ENCODE assay signal across 8 cellular contexts in genomic region chr16:74275031-74275636, GRCh38. TPM values are rescaled to one million over a fixed set of nuclear protein-coding genes. Genes with fewer than 3 reads are reported as not detected.
A peak's percentile ranks its signal among the peaks of the same experiment; 100 is the strongest.
DNase-seq lines count a peak whose midpoint lies in the region; TF ChIP-seq lines count a peak whose summit lies in the region.

No MANE protein-coding gene starts in this region.

- CTCF ChIA-PET in activated CD4-positive, alpha-beta memory T cell treated with anti-CD3 and anti-CD28 coated beads, Interleukin-2, amount 10 ng/mL, durations not matched to agents 7 days and 5 days (lab: Charles Lee): interaction anchor here (0.9 to 1.3 kb wide), 4 partner anchors 17 to 167 kb away, joined by 3 to 5 read pairs (median 4); no protein-coding TSS in a partner anchor

- H3K27me3 ChIP-seq in DOHH2 (ENCODE audit: control insufficient read depth, low read length): no peaks in the 10 kb centered on the region

- no peaks in the 10 kb centered on the region for H3K79me2 ChIP-seq in DOHH2 (ENCODE audit: control insufficient read depth, low read length)

- no peaks in the 10 kb centered on the region for H4K20me1 ChIP-seq in DOHH2 (ENCODE audit: control insufficient read depth, insufficient read depth, low read depth, low read length)

- H3F3A ChIP-seq in DOHH2 (ENCODE audit: control insufficient read depth, insufficient read depth): no peaks in the 10 kb centered on the region

- no peaks in the 10 kb centered on the region for H3K4me1 Mint-ChIP-seq in nephron
- H3K4me1 Mint-ChIP-seq in activated CD4-positive, alpha-beta memory T cell treated with anti-CD3 and anti-CD28 coated beads, Interleukin-2, amount 10 ng/mL, durations not matched to agents 7 days and 5 days: peaks cover 6% of the 10 kb centered on the region

- no peak overlapping the region for H3K4me3 Mint-ChIP-seq in nephron
- H3K4me3 Mint-ChIP-seq in activated CD4-positive, alpha-beta memory T cell treated with anti-CD3 and anti-CD28 coated beads, Interleukin-2, amount 10 ng/mL, durations not matched to agents 7 days and 5 days: no peak overlapping the region

- POLR2A ChIA-PET in activated CD4-positive, alpha-beta memory T cell treated with anti-CD3 and anti-CD28 coated beads, Interleukin-2, amount 10 ng/mL, durations not matched to agents 7 days and 5 days (lab: Charles Lee): interaction anchor here (1.2 kb wide), 1 partner anchor 22 kb away, joined by 3 read pairs; no protein-coding TSS in a partner anchor

- no peaks in the 10 kb centered on the region for H3K36me3 ChIP-seq in DOHH2 (ENCODE audit: control insufficient read depth, low read length)

- no peak overlapping the region for H3K27ac ChIP-seq in DOHH2 (ENCODE audit: low read depth, low read length)
- H3K27ac ChIP-seq in coronary artery: no peak overlapping the region

- H3K4me3 ChIP-seq in DOHH2 (ENCODE audit: low read length) (no peak overlapping the region), astrocyte of the cerebellum (ENCODE audit: low read depth, low read length) (no peak overlapping the region), coronary artery (no peak overlapping the region)

- DNase-seq in Kasumi-1 (lab: John Stamatoyannopoulos, UW) (peak; percentile 49 to 68), astrocyte of the cerebellum (ENCODE audit: low read depth) (peak; percentile 6), KG1 (lab: John Stamatoyannopoulos, UW) (no peak), T1000 (lab: John Stamatoyannopoulos, UW) (no peak), coronary artery (ENCODE audit: low spot score) (no peak)
- DNase-seq in activated CD4-positive, alpha-beta memory T cell treated with anti-CD3 and anti-CD28 coated beads, Interleukin-2, amount 10 ng/mL, durations not matched to agents 7 days and 5 days: no peak

- in situ Hi-C loops in astrocyte of the cerebellum (cut with HindIII; ENCODE audit: low sequenced_read_pairs): no loop called here

- H3K9me2 ChIP-seq in DOHH2 (replicated peaks; ENCODE audit: control insufficient read depth, low read length): no peaks in the 10 kb centered on the region

- H3K9me3 Mint-ChIP-seq in nephron: peaks cover 7% of the 10 kb centered on the region
- H3K9me3 Mint-ChIP-seq in activated CD4-positive, alpha-beta memory T cell treated with anti-CD3 and anti-CD28 coated beads, Interleukin-2, amount 10 ng/mL, durations not matched to agents 7 days and 5 days: peaks cover 6% of the 10 kb centered on the region

- no peaks in the 10 kb centered on the region for H3K36me3 Mint-ChIP-seq in nephron (ENCODE audit: low read depth)
- H3K36me3 Mint-ChIP-seq in activated CD4-positive, alpha-beta memory T cell treated with anti-CD3 and anti-CD28 coated beads, Interleukin-2, amount 10 ng/mL, durations not matched to agents 7 days and 5 days (ENCODE audit: low read depth): no peaks in the 10 kb centered on the region

- no peaks in the 10 kb centered on the region for H3K27me3 Mint-ChIP-seq in nephron (ENCODE audit: low read depth)
- H3K27me3 Mint-ChIP-seq in activated CD4-positive, alpha-beta memory T cell treated with anti-CD3 and anti-CD28 coated beads, Interleukin-2, amount 10 ng/mL, durations not matched to agents 7 days and 5 days: peaks cover 23% of the 10 kb centered on the region

- no peaks in the 10 kb centered on the region for H3K9me3 ChIP-seq in DOHH2 (ENCODE audit: control insufficient read depth, insufficient read depth, low read length)

- no peak overlapping the region for H3K4me2 ChIP-seq in DOHH2 (ENCODE audit: low read length)

- TF ChIP-seq CTCF in DOHH2 (IDR thresholded peaks at IDR 0.05; ENCODE audit: low read depth, low read length, poor library complexity, severe bottlenecking) (peak; percentile 62), astrocyte of the cerebellum (IDR thresholded peaks at IDR 0.05; ENCODE audit: low read depth, low read length, missing control alignments) (peak; percentile 52), nephron (IDR thresholded peaks at IDR 0.05; ENCODE audit: unreplicated experiment in 3 of 3) (peak; percentile 63 to 68 (median 66)), coronary artery (IDR thresholded peaks at IDR 0.05) (no peak)

- H3K4me1 ChIP-seq in DOHH2 (ENCODE audit: control insufficient read depth, low read length): no peaks in the 10 kb centered on the region

- H3K27ac Mint-ChIP-seq in nephron: no peak overlapping the region
- H3K27ac Mint-ChIP-seq in activated CD4-positive, alpha-beta memory T cell treated with anti-CD3 and anti-CD28 coated beads, Interleukin-2, amount 10 ng/mL, durations not matched to agents 7 days and 5 days: no peak overlapping the region

RNA-seq across cellular contexts. Expression of gene PSMD7, which starts 21.5 kb away (rescaled TPM):
- total RNA-seq in activated CD4-positive, alpha-beta memory T cell treated with anti-CD3 and anti-CD28 coated beads, Interleukin-2, amount 10 ng/mL, durations not matched to agents 7 days and 5 days: 10 to 100 TPM; 95.0 to 97.6 TPM

Comparison
In these comparisons a context has a peak if more than half of its experiments do, and no peak if none do; other contexts are left out.
1. DNase-seq: peak in Kasumi-1 (2 of 2) and astrocyte of the cerebellum (single experiment); none in KG1 (single experiment), activated CD4-positive, alpha-beta memory T cell treated with anti-CD3 and anti-CD28 coated beads, Interleukin-2, amount 10 ng/mL, durations not matched to agents 7 days and 5 days (single experiment), T1000 (single experiment) and coronary artery (single experiment).